9 cellular contexts compared by ENCODE assay signal in genomic region chr1:211944733-211945500, GRCh38.
DNase-seq lines count a peak whose midpoint lies in the region; ATAC-seq and TF ChIP-seq lines count a peak whose summit lies in the region.
"Had no signal": no experiment of that assay in that cellular context is flagged by ENCODE, and none has a peak within 500 bp of the region (broad histone marks: within the 10 kb centered on the region; RNA-seq: fewer than 3 reads in every experiment).

No MANE protein-coding gene starts in this region.

- H3K27ac ChIP-seq in right lobe of liver (peak overlapping the region; percentile 49 to 73 (median 52)), aorta (ENCODE audit: low read depth in 1 of 2, low read length in 2 of 2) (no peak overlapping the region)
- H3K27ac ChIP-seq in CD4-positive, alpha-beta T cell (ENCODE audit: low read depth, low read length), result no peak overlapping the region

- H3K27me3 ChIP-seq in right lobe of liver, result no peaks in the 10 kb centered on the region
- H3K27me3 ChIP-seq in CD4-positive, alpha-beta T cell (ENCODE audit: control insufficient read depth, insufficient read depth, low read length), result no peaks in the 10 kb centered on the region
- H3K27me3 ChIP-seq in aorta (ENCODE audit: control insufficient read depth in 1 of 2, insufficient read depth in 2 of 2, low read length in 1 of 2), result no peaks in the 10 kb centered on the region

- TF ChIP-seq POLR2A in NB4 (IDR thresholded peaks at IDR 0.05; ENCODE audit: extremely low read depth, insufficient read length) (no peak), right lobe of liver (IDR thresholded peaks at IDR 0.05) (peak; percentile 19)

- TF ChIP-seq CTCF in AG09309 (IDR thresholded peaks at IDR 0.05; ENCODE audit: control insufficient read depth, insufficient read depth, low read depth, low read length, missing control alignments), result peak; percentile 54
- peak; percentile 8 for TF ChIP-seq CTCF in NB4 (IDR thresholded peaks at IDR 0.05; ENCODE audit: low read depth, low read length)
- peak; percentile 68 to 84 (median 78) for TF ChIP-seq CTCF in right lobe of liver (IDR thresholded peaks at IDR 0.05)
- no peak for TF ChIP-seq CTCF in CD4-positive, alpha-beta T cell (IDR thresholded peaks at IDR 0.05)

- peaks cover 0 to 39% (median 7%) of the 10 kb centered on the region in 4 donors for H3K4me1 ChIP-seq in right lobe of liver
- no peaks in the 10 kb centered on the region for H3K4me1 ChIP-seq in aorta (ENCODE audit: control insufficient read depth in 1 of 2, insufficient read depth in 2 of 2, low read length in 2 of 2)

- H3K4me3 ChIP-seq in AG09309 (ENCODE audit: control insufficient read depth, low read depth, low read length) (no peak overlapping the region), NB4 (ENCODE audit: low read depth, low read length) (no peak overlapping the region), right lobe of liver (no peak overlapping the region), aorta (ENCODE audit: low read length in 2 of 2) (no peak overlapping the region)

- peaks cover 10% of the 10 kb centered on the region for H3K4me1 Mint-ChIP-seq in CD4-positive, alpha-beta T cell (ENCODE audit: low read depth)

- H3K9me3 Mint-ChIP-seq in CD4-positive, alpha-beta T cell, result no peaks in the 10 kb centered on the region

- no peak overlapping the region for H3K4me3 Mint-ChIP-seq in CD4-positive, alpha-beta T cell

- ATAC-seq in right lobe of liver (peak; percentile 93 to 98 (median 96)), aorta (ENCODE audit: low FRiP score) (no peak)
- no peak for ATAC-seq in CD4-positive, alpha-beta T cell (ENCODE audit: poor library complexity)

- intact Hi-C loops in right lobe of liver (cut with DNase I) (no loop called here), aorta (cut with DNase I) (no loop called here)
- intact Hi-C loops in CD4-positive, alpha-beta T cell (cut with DNase I, micrococcal nuclease), result no loop called here

- CTCF ChIA-PET in CD4-positive, alpha-beta T cell (lab: Charles Lee), result no interaction called here

- DNase-seq in AG09309 (ENCODE audit: low read depth) (no peak), NB4 (ENCODE audit: low read depth) (no peak), dedifferentiated amniotic fluid mesenchymal stem cell (ENCODE audit: extremely low spot score) (peak; percentile 68), right lobe of liver (peak; percentile 74 to 93 (median 85)), NK-92 (lab: John Stamatoyannopoulos, UW; ENCODE audit: unreplicated experiment) (no peak), T-helper 1 cell (no peak), aorta (no peak)
- no peak for DNase-seq in CD4-positive, alpha-beta T cell
- DNase-seq: DMS79 had no signal

- POLR2A ChIA-PET in CD4-positive, alpha-beta T cell (lab: Charles Lee), result no interaction called here

- 40% methylated on average over 10 of the region's 10 CpGs for WGBS in right lobe of liver (ENCODE audit: insufficient coverage, low coverage, low lambda C conversion rate, missing lambda C conversion rate)
- WGBS in aorta, 2 donors, result 66 to 67% methylated on average over 10 of the region's 10 CpGs

- H3K36me3 ChIP-seq in right lobe of liver (no peaks in the 10 kb centered on the region), aorta (ENCODE audit: control insufficient read depth in 1 of 2, insufficient read depth in 2 of 2, low read length in 1 of 2) (peaks cover 0 to 3% of the 10 kb centered on the region in 2 donors)

- no peaks in the 10 kb centered on the region for H3K27me3 Mint-ChIP-seq in CD4-positive, alpha-beta T cell

- peaks cover 22% of the 10 kb centered on the region for H3K36me3 Mint-ChIP-seq in CD4-positive, alpha-beta T cell (ENCODE audit: low read depth)

- H3K9me3 ChIP-seq in right lobe of liver, result no peaks in the 10 kb centered on the region
- H3K9me3 ChIP-seq in CD4-positive, alpha-beta T cell (ENCODE audit: control insufficient read depth, low read length), result no peaks in the 10 kb centered on the region
- H3K9me3 ChIP-seq in aorta (ENCODE audit: control insufficient read depth, low read length), result no peaks in the 10 kb centered on the region

- H3K27ac Mint-ChIP-seq in CD4-positive, alpha-beta T cell, result no peak overlapping the region

Comparison
In these comparisons a context has a peak if more than half of its experiments do, and no peak if none do; other contexts are left out.
1. DNase-seq: peak in dedifferentiated amniotic fluid mesenchymal stem cell (single experiment) and right lobe of liver (3 of 3); none in AG09309 (single experiment), NB4 (single experiment), CD4-positive, alpha-beta T cell (0 of 10), NK-92 (single experiment), T-helper 1 cell (0 of 5) and aorta (0 of 2).
2. ATAC-seq: peak in right lobe of liver (4 of 4); none in CD4-positive, alpha-beta T cell (single experiment) and aorta (single experiment).
3. H3K27ac ChIP-seq: peak in right lobe of liver (3 of 3); none in CD4-positive, alpha-beta T cell (single experiment) and aorta (0 of 2).